Comparison of ENCODE assay signal across 19 cellular contexts in genomic region chr13:41137951-41138350, GRCh38. TPM values are rescaled to one million over a fixed set of nuclear protein-coding genes. Genes with fewer than 3 reads are reported as not detected.
DNase-seq lines count a peak whose midpoint lies in the region; ATAC-seq and TF ChIP-seq lines count a peak whose summit lies in the region.
"Had no signal": no experiment of that assay in that cellular context is flagged by ENCODE, and none has a peak within 500 bp of the region (broad histone marks: within the 10 kb centered on the region; RNA-seq: fewer than 3 reads in every experiment).

No MANE protein-coding gene starts in this region.

- H3K27ac ChIP-seq in ACC112 (ENCODE audit: low read depth, low read length), result peak overlapping the region; percentile 21; the same call in 1 of the 2 replicates
- H3K27ac ChIP-seq: A549, SJCRH30, spleen, upper lobe of right lung had no signal

- no peaks in the 10 kb centered on the region for H3K36me3 ChIP-seq in ACC112 (ENCODE audit: insufficient read depth, low read length)
- H3K36me3 ChIP-seq: SJCRH30, spleen, upper lobe of right lung had no signal

- H3K79me2 ChIP-seq in ACC112 (ENCODE audit: control insufficient read depth, insufficient read depth, low read length, unreplicated experiment), result peaks cover 7% of the 10 kb centered on the region

- TF ChIP-seq CTCF in astrocyte of the cerebellum (IDR thresholded peaks at IDR 0.05; ENCODE audit: low read depth, low read length, missing control alignments), result no peak

- peaks cover 29% of the 10 kb centered on the region for H3K4me1 ChIP-seq in ACC112 (ENCODE audit: control insufficient read depth, insufficient read depth, low read length, unreplicated experiment)
- H3K4me1 ChIP-seq: A549 had no signal

- in situ Hi-C loops in astrocyte of the cerebellum (cut with HindIII; ENCODE audit: low sequenced_read_pairs), result no loop called here

- H3K4me3 ChIP-seq in ACC112 (ENCODE audit: low read depth, low read length) (no peak overlapping the region), astrocyte of the cerebellum (ENCODE audit: low read depth, low read length) (no peak overlapping the region)
- H3K4me3 ChIP-seq: A549, SJCRH30, spleen, upper lobe of right lung had no signal

- no peaks in the 10 kb centered on the region for H3K27me3 ChIP-seq in ACC112 (ENCODE audit: insufficient read depth, low read length)
- H3K27me3 ChIP-seq: SJCRH30, spleen, upper lobe of right lung had no signal

- H2AFZ ChIP-seq in ACC112 (ENCODE audit: low read length, unreplicated experiment), result no peak overlapping the region

- DNase-seq in HT1080 (ENCODE audit: low read depth) (peak; percentile 60), astrocyte of the cerebellum (ENCODE audit: low read depth) (peak; percentile 31), glomerular visceral epithelial cell (ENCODE audit: extremely low spot score) (peak; percentile 73), ureter (ENCODE audit: low spot score) (no peak)
- DNase-seq in activated effector memory CD4-positive, alpha-beta T cell treated with Interleukin-2 at 50 U/mL for 16 hours, result no peak
- DNase-seq in stimulated activated CD4-positive, alpha-beta T cell treated with anti-CD3 and anti-CD28 coated beads, Interleukin-15, amount 100 ng/mL, for 24 hours, result no peak
- DNase-seq: activated CD4-positive, alpha-beta T cell treated with anti-CD3 and anti-CD28 coated beads, Interleukin-2, amount 50 U/mL, for 4 hours; CD8-positive, alpha-beta memory T cell; hippocampal formation; NCI-H1092 treated with DMSO at 0.1 percent for 48 hours; posterior cingulate gyrus; SJCRH30; spleen; stimulated activated naive B cell treated with anti-CD40 and anti-IgM and Interleukin-4, amounts not matched to agents 10 μg/mL and 1 μg/mL and 100 μg/mL, for 72 hours; upper lobe of right lung had no signal

- no peak for ATAC-seq in GM18868 (IDR thresholded peaks at IDR 0.05; ENCODE audit: unreplicated experiment)
- ATAC-seq: A549; left lobe of liver; stimulated activated naive B cell treated with anti-CD40 and anti-IgM and Interleukin-4, amounts not matched to agents 10 μg/mL and 1 μg/mL and 100 μg/mL, for 72 hours; upper lobe of right lung had no signal

RNA-seq across cellular contexts. Expression of gene KBTBD6, which starts 5.3 kb away (rescaled TPM):
- total RNA-seq in HT1080 (2014; rRNA removed; shearing (Covaris generic)), result 10.6 and 12.2 TPM in 2 replicates
- polyA plus RNA-seq in HT1080 (2015; cell fraction: cytosol; rRNA removed), result 5.9 and 6.8 TPM in 2 replicates
- polyA plus RNA-seq in HT1080 (2015; cell fraction: nucleus; rRNA removed), result 8.8 and 9.4 TPM in 2 replicates
- 7.0 TPM for total RNA-seq in ureter

RNA-seq across cellular contexts. Expression of gene KBTBD7, which starts 56.4 kb away (rescaled TPM):
- 4.1 and 4.3 TPM in 2 replicates for total RNA-seq in HT1080 (2014; rRNA removed; shearing (Covaris generic))
- polyA plus RNA-seq in HT1080 (2015; cell fraction: cytosol; rRNA removed), result 4.0 and 5.1 TPM in 2 replicates
- polyA plus RNA-seq in HT1080 (2015; cell fraction: nucleus; rRNA removed), result 7.7 and 8.2 TPM in 2 replicates
- total RNA-seq in ureter, result 6.4 TPM

Comparison
In these comparisons a context has a peak if more than half of its experiments do, and no peak if none do; other contexts are left out.
1. DNase-seq: peak in HT1080 (single experiment), astrocyte of the cerebellum (single experiment) and glomerular visceral epithelial cell (single experiment); none in activated effector memory CD4-positive, alpha-beta T cell treated with Interleukin-2 at 50 U/mL for 16 hours (single experiment), stimulated activated CD4-positive, alpha-beta T cell treated with anti-CD3 and anti-CD28 coated beads, Interleukin-15, amount 100 ng/mL, for 24 hours (single experiment) and ureter (single experiment).